8 cellular contexts compared by ENCODE assay signal in the genomic region with DNA sequence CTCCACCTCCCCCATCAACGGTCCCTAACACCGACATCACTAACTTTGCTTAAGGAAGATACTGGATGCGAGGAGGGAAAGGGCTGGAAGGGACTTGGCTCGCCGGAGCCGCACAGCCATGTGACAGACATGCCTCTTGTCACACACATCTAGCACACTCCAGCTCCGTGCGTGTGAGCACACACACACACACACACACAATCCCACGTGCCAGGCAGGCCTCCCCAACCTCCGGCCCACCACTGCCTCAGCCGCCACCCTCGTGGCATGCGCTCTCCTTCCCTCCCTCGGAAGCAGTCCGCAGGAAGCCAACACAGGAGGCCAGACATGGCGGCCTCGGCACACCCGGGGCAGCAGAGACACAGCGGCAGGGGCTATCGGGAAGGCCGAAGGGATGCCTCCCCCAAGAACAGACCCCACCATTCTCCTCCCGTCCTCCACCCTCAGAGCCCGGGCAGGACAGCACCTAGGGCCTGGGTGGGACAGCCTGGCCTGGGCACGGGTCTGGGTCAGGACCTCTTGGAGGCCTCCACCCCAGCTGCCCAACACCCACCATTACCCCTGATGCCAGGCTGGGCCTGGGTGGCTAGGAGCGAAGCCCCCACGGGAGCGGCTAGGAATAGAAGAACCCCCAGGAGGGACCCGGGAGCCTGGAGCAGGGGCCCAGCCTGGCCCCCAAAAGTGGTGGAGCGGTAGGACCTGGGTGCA. TPM values are rescaled to one million over a fixed set of nuclear protein-coding genes. Genes with fewer than 3 reads are reported as not detected.
DNase-seq lines count a peak whose midpoint lies in the region; TF ChIP-seq lines count a peak whose summit lies in the region.

No MANE protein-coding gene starts in this region.

- peaks cover 42 to 88% (median 59%) of the 10 kb centered on the region in 4 donors for H3K4me1 Mint-ChIP-seq in CD4-positive, alpha-beta memory T cell

- H3K27ac ChIP-seq in CD4-positive, alpha-beta memory T cell (ENCODE audit: low read depth, low read length), result peak overlapping the region; percentile 85

- TF ChIP-seq CTCF in lower leg skin (IDR thresholded peaks at IDR 0.05) (no peak), foreskin fibroblast (IDR thresholded peaks at IDR 0.05; ENCODE audit: low read depth, low read length) (no peak)

- intact Hi-C loops in CD4-positive, alpha-beta memory T cell (cut with micrococcal nuclease), result loop anchor here (1.0 to 2.0 kb wide), 3 partner anchors 54 to 123 kb away; partner anchors contain the start of gene GGA1
- intact Hi-C loops in lower leg skin (cut with DNase I; ENCODE audit: low total_unique reads), result no loop called here

- H3K9me3 Mint-ChIP-seq in CD4-positive, alpha-beta memory T cell, result peaks cover 0 to 3% (median 0%) of the 10 kb centered on the region in 8 donors

- peaks cover 68% of the 10 kb centered on the region for H3K4me1 ChIP-seq in CD4-positive, alpha-beta memory T cell (ENCODE audit: insufficient read depth, low read length)

- whole genome bisulfite sequencing in lower leg skin, 2 donors, result 63 to 72% methylated on average over 15 to 28 of the region's 29 CpGs

- CTCF ChIA-PET in CD4-positive, alpha-beta memory T cell (lab: Charles Lee; ENCODE audit: partially characterized antibody), result interaction anchor here (0.6 to 4.3 kb wide), 12 partner anchors 10 to 322 kb away, joined by 3 to 40 read pairs (median 5); partner anchors contain the start of genes CYTH4 and GGA1

- H3K27ac Mint-ChIP-seq in CD4-positive, alpha-beta memory T cell, result peak overlapping the region; percentile 94 to 98 (median 96)

- peak in 4 of 5 donors; percentile 72 to 80 (median 76) for DNase-seq in CD4-positive, alpha-beta memory T cell
- DNase-seq in NAMALWA (ENCODE audit: low spot score), result peak; percentile 73
- peak; percentile 39 to 43 for DNase-seq in activated T-helper 1 cell treated with anti-CD3 and anti-CD28 coated beads, Interleukin-2, amount 50 U/mL, for 16 hours (ENCODE audit: low read depth in 1 of 2, low spot score in 1 of 2)
- no peak for DNase-seq in lower leg skin (ENCODE audit: low spot score in 2 of 2)
- peak; percentile 14 to 26 for DNase-seq in stimulated activated CD8-positive, alpha-beta memory T cell treated with anti-CD3 and anti-CD28 coated beads, Interleukin-7, amount 100 ng/mL, for 1 hour (ENCODE audit: low read depth in 2 of 2)
- no peak for DNase-seq in NCI-H1417 (lab: John Stamatoyannopoulos, UW)
- DNase-seq in foreskin fibroblast, result no peak
- no peak for DNase-seq in kidney tubule cell (ENCODE audit: low spot score)

- no peak for TF ChIP-seq POLR2A in lower leg skin (IDR thresholded peaks at IDR 0.05)

- peak overlapping the region; percentile 85 to 87 for H3K4me3 ChIP-seq in CD4-positive, alpha-beta memory T cell (ENCODE audit: low read length in 2 of 2)
- H3K4me3 ChIP-seq in lower leg skin (ENCODE audit: low read depth, poor library complexity, severe bottlenecking), result peak overlapping the region; percentile 20
- no peak overlapping the region for H3K4me3 ChIP-seq in foreskin fibroblast (ENCODE audit: low read depth in 1 of 2, low read length in 2 of 2)

- H3K36me3 Mint-ChIP-seq in CD4-positive, alpha-beta memory T cell, result peaks cover 16 to 40% of the 10 kb centered on the region in 2 donors

- H3K9me3 ChIP-seq in CD4-positive, alpha-beta memory T cell (ENCODE audit: control insufficient read depth in 1 of 2, low read length in 2 of 2), result no peaks in the 10 kb centered on the region

- H3K36me3 ChIP-seq in CD4-positive, alpha-beta memory T cell (ENCODE audit: insufficient read depth, low read length), result peaks cover 23% of the 10 kb centered on the region

- no peaks in the 10 kb centered on the region for H3K27me3 Mint-ChIP-seq in CD4-positive, alpha-beta memory T cell

- peak overlapping the region; percentile 89 to 98 (median 96) for H3K4me3 Mint-ChIP-seq in CD4-positive, alpha-beta memory T cell

- POLR2A ChIA-PET in CD4-positive, alpha-beta memory T cell (lab: Charles Lee; ENCODE audit: partially characterized antibody), result interaction anchor here (0.5 to 4.8 kb wide), 26 partner anchors 10 to 466 kb away, joined by 3 to 77 read pairs (median 5); partner anchors contain the start of genes ANKRD54, CARD10, GGA1 and MPST

- no peaks in the 10 kb centered on the region for H3K27me3 ChIP-seq in CD4-positive, alpha-beta memory T cell (ENCODE audit: insufficient read depth, low read length)

RNA-seq across cellular contexts. Expression of gene MFNG, which starts 1.0 kb away (rescaled TPM):
- total RNA-seq in CD4-positive, alpha-beta memory T cell, result 100 to 1,000 TPM; 213 to 218 TPM
- 100 to 1,000 TPM; 339 to 441 TPM for polyA plus RNA-seq in CD4-positive, alpha-beta memory T cell
- total RNA-seq in lower leg skin, result 10 to 100 TPM in 1 of 4 donors, 1 to 10 TPM in 3; 5.7 to 13.0 (median 6.3) TPM

RNA-seq across cellular contexts. Expression of gene CARD10, which starts 34.1 kb away (rescaled TPM):
- total RNA-seq in CD4-positive, alpha-beta memory T cell, result under 1 TPM; 0.42 to 0.61 TPM
- polyA plus RNA-seq in CD4-positive, alpha-beta memory T cell, result not detected
- total RNA-seq in lower leg skin, result 10 to 100 TPM; 13.2 to 22.5 (median 18.6) TPM

RNA-seq across cellular contexts. Expression of gene ELFN2, which starts 57.9 kb away (rescaled TPM):
- under 1 TPM; 0.32 to 0.55 TPM for total RNA-seq in CD4-positive, alpha-beta memory T cell
- polyA plus RNA-seq in CD4-positive, alpha-beta memory T cell, result not detected
- 1 to 10 TPM in 2 of 4 donors, under 1 TPM in 2; 0.26 to 1.5 (median 0.82) TPM for total RNA-seq in lower leg skin

Comparison
In these comparisons a context has a peak if more than half of its experiments do, and no peak if none do; other contexts are left out.
1. DNase-seq: peak in CD4-positive, alpha-beta memory T cell (4 of 5), NAMALWA (single experiment), activated T-helper 1 cell treated with anti-CD3 and anti-CD28 coated beads, Interleukin-2, amount 50 U/mL, for 16 hours (2 of 2) and stimulated activated CD8-positive, alpha-beta memory T cell treated with anti-CD3 and anti-CD28 coated beads, Interleukin-7, amount 100 ng/mL, for 1 hour (2 of 2); none in lower leg skin (0 of 2), NCI-H1417 (0 of 3), foreskin fibroblast (0 of 2) and kidney tubule cell (single experiment).
2. H3K4me3 ChIP-seq: peak in CD4-positive, alpha-beta memory T cell (2 of 2) and lower leg skin (single experiment); none in foreskin fibroblast (0 of 2).
3. RNA of gene MFNG, which starts 1.0 kb away (total RNA-seq): 213 to 218 TPM in CD4-positive, alpha-beta memory T cell; 5.7 to 13.0 TPM in lower leg skin; every median in the first group is over 10 times any median in the second.
4. RNA of gene CARD10, which starts 34.1 kb away (total RNA-seq): 13.2 to 22.5 TPM in lower leg skin; 0.42 to 0.61 TPM in CD4-positive, alpha-beta memory T cell; every median in the first group is over 4 times any median in the second.